Comparison of ENCODE assay signal across 8 cellular contexts in genomic region chr15:58864602-58865419, GRCh38.
A peak's percentile ranks its signal among the peaks of the same experiment; 100 is the strongest.
DNase-seq lines count a peak whose midpoint lies in the region; ATAC-seq and TF ChIP-seq lines count a peak whose summit lies in the region.

No MANE protein-coding gene starts in this region.

- no peaks in the 10 kb centered on the region for H3K27me3 ChIP-seq in right lobe of liver
- peaks cover 0 to 6% of the 10 kb centered on the region in 2 donors for H3K27me3 ChIP-seq in tibial artery

- intact Hi-C loops in right lobe of liver (cut with DNase I) (no loop called here), tibial artery (cut with DNase I; ENCODE audit: low total_unique reads) (no loop called here)

- peak overlapping the region in 1 of 3 donors; percentile 13 for H3K27ac ChIP-seq in right lobe of liver
- no peak overlapping the region for H3K27ac ChIP-seq in tibial artery

- H3K4me3 ChIP-seq in right lobe of liver (peak overlapping the region; percentile 27 to 52 (median 36)), tibial artery (peak overlapping the region; percentile 29 to 41)

- ATAC-seq in right lobe of liver (peak; percentile 58 to 81 (median 66)), HG03469 (IDR thresholded peaks at IDR 0.05; ENCODE audit: unreplicated experiment) (no peak), GM19467 (IDR thresholded peaks at IDR 0.05; ENCODE audit: unreplicated experiment) (no peak)

- DNase-seq in activated CD8-positive, alpha-beta memory T cell treated with anti-CD3 and anti-CD28 coated beads for 24 hours = peak; percentile 60
- no peak for DNase-seq in activated CD8-positive, alpha-beta memory T cell treated with anti-CD3 and anti-CD28 coated beads, Interleukin-2, amount 50 U/mL, for 4 hours
- peak; percentile 27 for DNase-seq in cerebellum (ENCODE audit: low spot score)
- DNase-seq in right lobe of liver = peak; percentile 42 to 66 (median 65)
- no peak for DNase-seq in tibial artery
- DNase-seq in GDM1 (lab: John Stamatoyannopoulos, UW) = no peak

- H3K4me1 ChIP-seq in right lobe of liver (no peaks in the 10 kb centered on the region), tibial artery (peaks cover 0 to 10% (median 5%) of the 10 kb centered on the region in 4 donors)

- TF ChIP-seq POLR2A in right lobe of liver (IDR thresholded peaks at IDR 0.05) = no peak

- 41% methylated on average over 22 of the region's 54 CpGs for WGBS in right lobe of liver (ENCODE audit: insufficient coverage, low coverage, low lambda C conversion rate, missing lambda C conversion rate)

- H3K9me3 ChIP-seq in right lobe of liver (no peaks in the 10 kb centered on the region), tibial artery (no peaks in the 10 kb centered on the region)

- TF ChIP-seq CTCF in right lobe of liver (IDR thresholded peaks at IDR 0.05) (no peak), tibial artery (IDR thresholded peaks at IDR 0.05) (no peak)

- no peaks in the 10 kb centered on the region for H3K36me3 ChIP-seq in right lobe of liver
- no peaks in the 10 kb centered on the region for H3K36me3 ChIP-seq in tibial artery

Comparison
In these comparisons a context has a peak if more than half of its experiments do, and no peak if none do; other contexts are left out.
1. DNase-seq: peak in activated CD8-positive, alpha-beta memory T cell treated with anti-CD3 and anti-CD28 coated beads for 24 hours (single experiment), cerebellum (single experiment) and right lobe of liver (3 of 3); none in activated CD8-positive, alpha-beta memory T cell treated with anti-CD3 and anti-CD28 coated beads, Interleukin-2, amount 50 U/mL, for 4 hours (single experiment), tibial artery (0 of 2) and GDM1 (single experiment).
2. ATAC-seq: peak in right lobe of liver (4 of 4); none in HG03469 (single experiment) and GM19467 (single experiment).